ENCODE assay signal across 14 cellular contexts in the genomic region with DNA sequence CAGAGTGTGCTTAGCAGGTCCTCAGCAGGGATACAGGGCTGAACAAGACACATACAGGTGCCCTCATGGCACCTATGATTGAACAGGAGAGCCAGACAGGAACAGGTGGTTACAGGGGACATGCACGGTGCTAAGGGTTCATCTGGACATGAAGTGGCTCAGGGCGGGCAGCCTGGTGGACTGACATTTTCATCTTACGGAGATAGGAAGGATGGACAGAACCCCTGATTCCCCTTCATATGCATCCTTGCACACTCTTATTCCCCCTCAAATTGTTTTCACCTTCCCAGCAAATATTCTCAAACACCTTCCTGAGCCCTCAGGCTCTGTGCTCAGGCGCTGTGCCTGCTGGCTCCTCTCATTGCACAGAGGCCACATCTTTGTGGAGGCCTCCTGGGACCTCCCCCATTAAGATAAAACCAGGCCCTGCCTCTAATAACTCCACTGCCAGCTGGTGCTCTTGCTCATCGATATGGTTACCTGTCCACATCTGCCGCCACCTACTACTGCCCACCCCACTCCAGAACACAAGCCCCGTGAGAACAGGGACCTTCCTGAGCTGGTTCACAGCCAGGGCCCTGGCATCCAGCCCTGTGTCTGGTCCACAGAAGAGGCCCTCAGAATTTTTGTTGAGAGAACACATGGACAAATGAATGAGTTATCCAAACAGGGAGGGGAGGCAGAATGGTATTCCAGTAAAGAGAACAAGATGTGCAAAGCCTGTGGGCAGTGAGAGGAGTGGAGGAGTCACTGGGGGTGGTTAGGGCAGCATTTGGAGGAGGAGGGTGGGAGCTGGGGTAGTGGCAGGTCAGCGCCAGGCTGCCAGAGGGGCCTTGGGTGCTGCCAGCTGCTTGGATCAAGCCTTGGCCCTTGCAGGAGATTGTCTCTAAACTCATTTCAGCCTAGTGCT.
DNase-seq lines count a peak whose midpoint lies in the region; ATAC-seq and TF ChIP-seq lines count a peak whose summit lies in the region.
"Had no signal": no experiment of that assay in that cellular context is flagged by ENCODE, and none has a peak within 500 bp of the region (broad histone marks: within the 10 kb centered on the region; RNA-seq: fewer than 3 reads in every experiment).

No MANE protein-coding gene starts in this region.

- intact Hi-C loops in Right ventricle myocardium superior (cut with DNase I) (no loop called here), spleen (cut with DNase I; ENCODE audit: low total_unique reads) (no loop called here)

- ATAC-seq in Right ventricle myocardium superior (ENCODE audit: poor library complexity), result peak; percentile 26
- ATAC-seq in HG03378 (IDR thresholded peaks at IDR 0.05; ENCODE audit: unreplicated experiment), result no peak
- no peak for ATAC-seq in GM21786 (IDR thresholded peaks at IDR 0.05; ENCODE audit: unreplicated experiment)

- DNase-seq in DMS79 treated with DMSO at 0.1 percent for 48 hours (lab: John Stamatoyannopoulos, UW) (peak; percentile 35), DMS79 (lab: John Stamatoyannopoulos, UW) (no peak), RPMI7951 (ENCODE audit: low read depth) (peak; percentile 37), Right ventricle myocardium superior (no peak), spleen (peak; percentile 61), SW 1271 (lab: John Stamatoyannopoulos, UW) (no peak)
- DNase-seq: CD8-positive, alpha-beta memory T cell; Karpas-422; NCI-H1930; stimulated activated naive CD4-positive, alpha-beta T cell; WERI-Rb-1 had no signal

- peak overlapping the region in 2 of 8 donors; percentile 16 to 36 for H3K27ac ChIP-seq in spleen
- H3K27ac ChIP-seq: 22Rv1, WERI-Rb-1 had no signal

- peaks cover 0 to 19% (median 0%) of the 10 kb centered on the region in 6 donors for H3K36me3 ChIP-seq in spleen
- H3K36me3 ChIP-seq: WERI-Rb-1 had no signal

- no peaks in the 10 kb centered on the region for H3K27me3 ChIP-seq in spleen (replicated peaks in 1 of 7)

- TF ChIP-seq POLR2A in spleen (IDR thresholded peaks at IDR 0.05), result no peak

- 87 to 97% (median 95%) methylated on average over 8 of the region's 8 CpGs for WGBS in spleen, 5 donors

- no peak overlapping the region for H3K4me3 ChIP-seq in spleen

- H3K4me1 ChIP-seq in spleen, result peaks cover 2 to 16% (median 8%) of the 10 kb centered on the region in 6 donors

- H3K9me3 ChIP-seq in spleen, result no peaks in the 10 kb centered on the region

- no peak for TF ChIP-seq CTCF in spleen (IDR thresholded peaks at IDR 0.05 in 8 of 11, conservative IDR thresholded peaks at IDR 0.05 in 3 of 11)

Comparison
In these comparisons a context has a peak if more than half of its experiments do, and no peak if none do; other contexts are left out.
1. DNase-seq: peak in DMS79 treated with DMSO at 0.1 percent for 48 hours (single experiment), RPMI7951 (single experiment) and spleen (single experiment); none in DMS79 (single experiment), Right ventricle myocardium superior (single experiment) and SW 1271 (0 of 2).